In the genomic region with DNA sequence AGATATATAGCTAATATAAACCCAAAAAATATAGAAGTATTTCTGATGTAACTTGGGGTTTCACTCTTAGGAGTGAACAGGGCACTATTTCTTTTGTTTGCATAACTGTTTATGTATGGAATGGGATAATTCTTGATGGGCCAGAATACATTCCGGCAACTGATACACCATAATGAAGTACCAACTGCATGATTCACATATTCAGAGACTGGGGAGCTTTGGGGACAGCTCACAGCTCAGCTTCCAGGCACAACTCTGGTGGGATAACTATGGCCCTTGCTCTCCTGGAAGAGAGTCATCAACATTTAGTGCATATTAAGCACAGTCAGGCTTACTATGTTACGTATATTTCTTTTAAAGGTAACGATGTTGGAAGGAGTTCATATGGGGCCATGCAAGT, we compare ENCODE assay signal across 19 cellular contexts. TPM values are rescaled to one million over a fixed set of nuclear protein-coding genes. Genes with fewer than 3 reads are reported as not detected.
A peak's percentile ranks its signal among the peaks of the same experiment; 100 is the strongest.
DNase-seq lines count a peak whose midpoint lies in the region; ATAC-seq and TF ChIP-seq lines count a peak whose summit lies in the region.
"Had no signal": no experiment of that assay in that cellular context is flagged by ENCODE, and none has a peak within 500 bp of the region (broad histone marks: within the 10 kb centered on the region; RNA-seq: fewer than 3 reads in every experiment).

No MANE protein-coding gene starts in this region.

- no peak overlapping the region for H2BK120ac ChIP-seq in IMR-90 (ENCODE audit: low read depth, low read length)

- WGBS in IMR-90 (ENCODE audit: extremely low coverage in 2 of 2, insufficient read length in 1 of 2), 2 experiments: no CpG with 5 or more reads among the region's 3 CpGs

- no peak overlapping the region for H4K5ac ChIP-seq in IMR-90 (ENCODE audit: low read depth, low read length)

- TF ChIP-seq POLR2A in IMR-90 (IDR thresholded peaks at IDR 0.05; ENCODE audit: low read depth, low read length): no peak

- no peak overlapping the region for H2AFZ ChIP-seq in IMR-90 (replicated peaks; ENCODE audit: low read length, poor library complexity)

- POLR2A ChIA-PET in IMR-90 (lab: Charles Lee; ENCODE audit: unreplicated experiment): no interaction called here

- H3K4me3 ChIP-seq in IMR-90 (ENCODE audit: insufficient read depth, low read depth, low read length): no peak overlapping the region
- H3K4me3 ChIP-seq: A549, K562 had no signal

- H3K4me2 ChIP-seq in IMR-90 (ENCODE audit: low read depth, low read length): no peak overlapping the region
- H3K4me2 ChIP-seq: A549 had no signal

- H3K23ac ChIP-seq in IMR-90 (ENCODE audit: low read depth, low read length): no peak overlapping the region

- intact Hi-C loops in IMR-90 (cut with micrococcal nuclease): loop anchor here (10.0 kb wide), 1 partner anchor 521 kb away; a partner anchor contains a TSS

- in situ Hi-C loops in IMR-90 (cut with MboI; ENCODE audit: low sequenced_read_pairs): loop anchor here (25.0 kb wide), 2 partner anchors 438 to 563 kb away; no protein-coding TSS in a partner anchor

- no peak overlapping the region for H2BK15ac ChIP-seq in IMR-90 (ENCODE audit: low read depth, low read length)

- no peak for TF ChIP-seq RAD21 in IMR-90 (IDR thresholded peaks at IDR 0.05; ENCODE audit: low read length)

- peak; percentile 88 for ATAC-seq in IMR-90 (ENCODE audit: low read depth)
- no peak for ATAC-seq in HG03521 (IDR thresholded peaks at IDR 0.05; ENCODE audit: unreplicated experiment)
- ATAC-seq: A549, HCT116, K562 had no signal

- H3K4me1 ChIP-seq in IMR-90 (ENCODE audit: control insufficient read depth, insufficient read depth, low read length): peaks cover 6% of the 10 kb centered on the region
- H3K4me1 ChIP-seq: A549, Caco-2 had no signal

- no peak for TF ChIP-seq CTCF in IMR-90 (conservative IDR thresholded peaks at IDR 0.05; ENCODE audit: low read depth, low read length)

- H3K27ac ChIP-seq in IMR-90 (ENCODE audit: insufficient read depth, low read length) (no peak overlapping the region), substantia nigra (ENCODE audit: low read depth, low read length, poor library complexity, severe bottlenecking) (no peak overlapping the region)
- H3K27ac ChIP-seq: 22Rv1, A549, C4-2B, HL-60 had no signal

- H2BK20ac ChIP-seq in IMR-90 (ENCODE audit: low read depth, low read length): no peak overlapping the region

- DNase-seq in activated naive CD4-positive, alpha-beta T cell treated with anti-CD3 and anti-CD28 coated beads, Interleukin-2, amount 10 ng/mL, durations not matched to agents 7 days and 5 days: no peak
- DNase-seq in IMR-90 (peak; percentile 50), fibroblast of peridontal ligament (ENCODE audit: extremely low read depth) (peak; percentile 29), substantia nigra (lab: John Stamatoyannopoulos, UW) (no peak), NCI-H748 treated with DMSO at 0.1 percent for 48 hours (lab: John Stamatoyannopoulos, UW) (no peak)
- DNase-seq: AML-193; Caco-2; CD4-positive, alpha-beta T cell; GF-D8; GOT3; H7 had no signal

- H2AK5ac ChIP-seq in IMR-90 (ENCODE audit: low read depth, low read length): no peak overlapping the region

- H3K9ac ChIP-seq in IMR-90 (ENCODE audit: low read depth, low read length): no peak overlapping the region

- H4K8ac ChIP-seq in IMR-90 (ENCODE audit: low read depth in 2 of 2, low read length in 2 of 2): no peak overlapping the region

- no peaks in the 10 kb centered on the region for H3K27me3 Mint-ChIP-seq in activated naive CD4-positive, alpha-beta T cell treated with anti-CD3 and anti-CD28 coated beads, Interleukin-2, amount 50 U/mL, for 24 hours
- no peaks in the 10 kb centered on the region for H3K27me3 Mint-ChIP-seq in activated naive CD4-positive, alpha-beta T cell treated with anti-CD3 and anti-CD28 coated beads, Interleukin-2, amount 10 ng/mL, durations not matched to agents 7 days and 5 days
- H3K27me3 Mint-ChIP-seq: CD4-positive, alpha-beta T cell had no signal

- no peaks in the 10 kb centered on the region for H3K4me1 Mint-ChIP-seq in activated naive CD4-positive, alpha-beta T cell treated with anti-CD3 and anti-CD28 coated beads, Interleukin-2, amount 50 U/mL, for 24 hours
- H3K4me1 Mint-ChIP-seq in activated naive CD4-positive, alpha-beta T cell treated with anti-CD3 and anti-CD28 coated beads, Interleukin-2, amount 10 ng/mL, durations not matched to agents 7 days and 5 days: peaks cover 7% of the 10 kb centered on the region

- H3K18ac ChIP-seq in IMR-90 (ENCODE audit: low read depth, low read length): no peak overlapping the region

- CTCF ChIA-PET in activated naive CD4-positive, alpha-beta T cell treated with anti-CD3 and anti-CD28 coated beads, Interleukin-2, amount 10 ng/mL, durations not matched to agents 7 days and 5 days (lab: Charles Lee): interaction anchor here (1.0 kb wide), 1 partner anchor 13 kb away, joined by 6 read pairs; no protein-coding TSS in a partner anchor
- CTCF ChIA-PET in IMR-90 (lab: Yijun Ruan, JAX): interaction anchor here (0.7 to 1.2 kb wide), 3 partner anchors 14 to 130 kb away, joined by 3 read pairs; no protein-coding TSS in a partner anchor

- H3K27ac Mint-ChIP-seq in activated naive CD4-positive, alpha-beta T cell treated with anti-CD3 and anti-CD28 coated beads, Interleukin-2, amount 50 U/mL, for 24 hours: peak overlapping the region; percentile 38
- H3K27ac Mint-ChIP-seq in activated naive CD4-positive, alpha-beta T cell treated with anti-CD3 and anti-CD28 coated beads, Interleukin-2, amount 10 ng/mL, durations not matched to agents 7 days and 5 days: no peak overlapping the region
- H3K27ac Mint-ChIP-seq: CD4-positive, alpha-beta T cell had no signal

- peak overlapping the region; percentile 15 for H2BK5ac ChIP-seq in IMR-90 (ENCODE audit: low read depth, low read length, poor library complexity, severe bottlenecking)

- H3K9me3 ChIP-seq in IMR-90 (ENCODE audit: control insufficient read depth, insufficient read depth, low read length): no peaks in the 10 kb centered on the region
- H3K9me3 ChIP-seq: A549, Caco-2 had no signal

- no peak overlapping the region for H3K4ac ChIP-seq in IMR-90 (ENCODE audit: low read depth, low read length)

- dilution Hi-C loops in IMR-90 (cut with HindIII; ENCODE audit: low sequenced_read_pairs, unreplicated experiment): no loop called here

- H3K4me3 Mint-ChIP-seq in activated naive CD4-positive, alpha-beta T cell treated with anti-CD3 and anti-CD28 coated beads, Interleukin-2, amount 50 U/mL, for 24 hours: no peak overlapping the region
- no peak overlapping the region for H3K4me3 Mint-ChIP-seq in activated naive CD4-positive, alpha-beta T cell treated with anti-CD3 and anti-CD28 coated beads, Interleukin-2, amount 10 ng/mL, durations not matched to agents 7 days and 5 days
- H3K4me3 Mint-ChIP-seq: CD4-positive, alpha-beta T cell had no signal

- 0 out of 2 replicates have a peak overlapping the region, but pooled peaks have one; percentile 12 for H3K14ac ChIP-seq in IMR-90 (replicated peaks; ENCODE audit: low read depth, low read length)

- no peak overlapping the region for H2AK9ac ChIP-seq in IMR-90 (replicated peaks; ENCODE audit: low read depth, low read length, poor library complexity)

- no TSS peak for BruUV-seq in IMR-90 (replicated peaks; lab: Mats Ljungman, UMichigan)

- H3K27me3 ChIP-seq in IMR-90 (ENCODE audit: control insufficient read depth, insufficient read depth, low read length): no peaks in the 10 kb centered on the region

- H3K9me3 Mint-ChIP-seq in activated naive CD4-positive, alpha-beta T cell treated with anti-CD3 and anti-CD28 coated beads, Interleukin-2, amount 50 U/mL, for 24 hours: no peaks in the 10 kb centered on the region
- H3K9me3 Mint-ChIP-seq in activated naive CD4-positive, alpha-beta T cell treated with anti-CD3 and anti-CD28 coated beads, Interleukin-2, amount 10 ng/mL, durations not matched to agents 7 days and 5 days: no peaks in the 10 kb centered on the region
- H3K9me3 Mint-ChIP-seq: CD4-positive, alpha-beta T cell had no signal

- no peaks in the 10 kb centered on the region for H4K20me1 ChIP-seq in IMR-90 (ENCODE audit: insufficient read depth, low read length)

- H3K36me3 ChIP-seq in IMR-90 (ENCODE audit: control insufficient read depth, insufficient read depth, low read length): peaks cover 18% of the 10 kb centered on the region

- peaks cover 0 to 4% of the 10 kb centered on the region in 2 experiments; a peak in 3 of 4 replicates for H3K79me1 ChIP-seq in IMR-90 (ENCODE audit: low read depth in 1 of 2, low read length in 2 of 2)

- no peak overlapping the region for H4K91ac ChIP-seq in IMR-90 (ENCODE audit: insufficient read depth, low read depth, low read length)

- peaks cover 12% of the 10 kb centered on the region for H3K36me3 Mint-ChIP-seq in activated naive CD4-positive, alpha-beta T cell treated with anti-CD3 and anti-CD28 coated beads, Interleukin-2, amount 50 U/mL, for 24 hours
- H3K36me3 Mint-ChIP-seq in activated naive CD4-positive, alpha-beta T cell treated with anti-CD3 and anti-CD28 coated beads, Interleukin-2, amount 10 ng/mL, durations not matched to agents 7 days and 5 days: peaks cover 39% of the 10 kb centered on the region

- no peak overlapping the region for H3K56ac ChIP-seq in IMR-90 (ENCODE audit: extremely low read depth, insufficient read depth, low read length)

- peaks cover 3% of the 10 kb centered on the region for H3K9me1 ChIP-seq in IMR-90 (ENCODE audit: insufficient read depth, low read length)

TF ChIP-seq in IMR-90, 13 proteins besides CTCF, POLR2A, EP300 and RAD21:
- TF ChIP-seq CHD1 (IDR thresholded peaks at IDR 0.05; ENCODE audit: low read depth, low read length): no peak
- TF ChIP-seq RCOR1 (IDR thresholded peaks at IDR 0.05; ENCODE audit: insufficient replicate concordance, low read length): no peak
- TF ChIP-seq, protein P1, sequence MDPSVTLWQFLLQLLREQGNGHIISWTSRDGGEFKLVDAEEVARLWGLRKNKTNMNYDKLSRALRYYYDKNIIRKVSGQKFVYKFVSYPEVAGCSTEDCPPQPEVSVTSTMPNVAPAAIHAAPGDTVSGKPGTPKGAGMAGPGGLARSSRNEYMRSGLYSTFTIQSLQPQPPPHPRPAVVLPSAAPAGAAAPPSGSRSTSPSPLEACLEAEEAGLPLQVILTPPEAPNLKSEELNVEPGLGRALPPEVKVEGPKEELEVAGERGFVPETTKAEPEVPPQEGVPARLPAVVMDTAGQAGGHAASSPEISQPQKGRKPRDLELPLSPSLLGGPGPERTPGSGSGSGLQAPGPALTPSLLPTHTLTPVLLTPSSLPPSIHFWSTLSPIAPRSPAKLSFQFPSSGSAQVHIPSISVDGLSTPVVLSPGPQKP (IDR thresholded peaks at IDR 0.05; ENCODE audit: borderline replicate concordance, low read depth, low read length): no peak
- TF ChIP-seq MAFK (IDR thresholded peaks at IDR 0.05; ENCODE audit: low read depth, low read length): no peak

RNA-seq across cellular contexts. Expression of a gene that starts 42.1 kb away (rescaled TPM):
- total RNA-seq in IMR-90 (2012; rRNA removed): 12.2 and 15.2 TPM in 2 replicates
- polyA plus RNA-seq in IMR-90 (2012; rRNA removed): 16.6 and 17.1 TPM in 2 replicates
- 8.3 and 16.7 TPM in 2 replicates for polyA plus RNA-seq in IMR-90 (2012; cell fraction: cytosol; rRNA removed)
- polyA plus RNA-seq in IMR-90 (2012; cell fraction: nucleus; rRNA removed; ENCODE audit: low replicate concordance): 29.6 and 55.4 TPM in 2 replicates

Comparison
In these comparisons a context has a peak if more than half of its experiments do, and no peak if none do; other contexts are left out.
1. DNase-seq: peak in IMR-90 (single experiment) and fibroblast of peridontal ligament (single experiment); none in activated naive CD4-positive, alpha-beta T cell treated with anti-CD3 and anti-CD28 coated beads, Interleukin-2, amount 10 ng/mL, durations not matched to agents 7 days and 5 days (single experiment), substantia nigra (0 of 49) and NCI-H748 treated with DMSO at 0.1 percent for 48 hours (single experiment).